Comparison of ENCODE assay signal across 34 cellular contexts in genomic region chr17:72935984-72936383, GRCh38.
"Had no signal": no experiment of that assay in that cellular context is flagged by ENCODE, and none has a peak within 500 bp of the region (broad histone marks: within the 10 kb centered on the region; RNA-seq: fewer than 3 reads in every experiment).

No MANE protein-coding gene starts in this region.

- H3K4me3 ChIP-seq: adrenal gland, body of pancreas, breast epithelium had no signal

- H3K27me3 ChIP-seq: adrenal gland, body of pancreas, brain microvascular endothelial cell, breast epithelium had no signal

- DNase-seq: activated CD4-positive, alpha-beta memory T cell treated with anti-CD3 and anti-CD28 coated beads for 36 hours; activated CD4-positive, alpha-beta T cell treated with anti-CD3 and anti-CD28 coated beads for 1 hour; activated CD4-positive, alpha-beta T cell treated with anti-CD3 and anti-CD28 coated beads for 36 hours; activated CD4-positive, alpha-beta T cell treated with anti-CD3 and anti-CD28 coated beads for 48 hours; activated CD4-positive, alpha-beta T cell treated with anti-CD3 and anti-CD28 coated beads, Interleukin-2, amount 10 ng/mL, durations not matched to agents 7 days and 5 days; activated CD4-positive, CD25-positive, alpha-beta regulatory T cell; activated CD8-positive, alpha-beta memory T cell treated with anti-CD3 and anti-CD28 coated beads, Interleukin-2, amount 50 U/mL, for 4 hours; activated CD8-positive, alpha-beta T cell treated with anti-CD3 and anti-CD28 coated beads for 36 hours; activated effector memory CD4-positive, alpha-beta T cell treated with anti-CD3 and anti-CD28 coated beads, Interleukin-2, amount 50 U/mL, for 16 hours; activated gamma-delta T cell treated with Interleukin-2 at 50 U/mL for 16 hours; activated naive CD4-positive, alpha-beta T cell; activated naive CD4-positive, alpha-beta T cell treated with anti-CD3 and anti-CD28 coated beads for 36 hours; activated naive CD4-positive, alpha-beta T cell treated with anti-CD3 and anti-CD28 coated beads, Interleukin-2, amount 50 U/mL, for 16 hours; activated naive CD8-positive, alpha-beta T cell treated with anti-CD3 and anti-CD28 coated beads for 36 hours; activated T-cell treated with anti-CD3 and anti-CD28 coated beads for 4 hours; activated T-cell treated with anti-CD3 and anti-CD28 coated beads, Interleukin-2, amount 50 U/mL, for 1 hour; activated T-cell treated with anti-CD3 and anti-CD28 coated beads, Interleukin-2, amount 50 U/mL, for 4 hours; activated T-cell treated with anti-CD3 and anti-CD28 coated beads, Interleukin-2, amount 50 U/mL, for 72 hours; adrenal gland; amniotic stem cell; aorta; body of pancreas; brain microvascular endothelial cell; central memory CD4-positive, alpha-beta T cell; T-helper 1 cell; T-helper 2 cell; T-helper 9 cell; WERI-Rb-1 had no signal

- H3K9me3 ChIP-seq: body of pancreas, breast epithelium had no signal

- H3K4me1 ChIP-seq: adrenal gland, body of pancreas, breast epithelium had no signal

- ATAC-seq: activated CD4-positive, alpha-beta T cell treated with anti-CD3 and anti-CD28 coated beads for 36 hours; activated CD4-positive, CD25-positive, alpha-beta regulatory T cell treated with anti-CD3 and anti-CD28 coated beads, Interleukin-2, amount 50 U/mL, for 24 hours; activated CD8-positive, alpha-beta T cell treated with anti-CD3 and anti-CD28 coated beads for 36 hours; activated naive CD4-positive, alpha-beta T cell treated with anti-CD3 and anti-CD28 coated beads, Interleukin-2, amount 50 U/mL, for 72 hours; activated T-cell treated with anti-CD3 and anti-CD28 coated beads, Interleukin-2, amount 50 U/mL, for 4 hours; activated T-cell treated with anti-CD3 and anti-CD28 coated beads, Interleukin-2, amount 50 U/mL, for 72 hours; activated T-helper 17 cell treated with anti-CD3 and anti-CD28 coated beads, Interleukin-2, amount 50 U/mL, for 72 hours; body of pancreas; WTC11 had no signal

- FAIRE-seq: astrocyte had no signal

- H3K27ac ChIP-seq: adrenal gland, body of pancreas, brain microvascular endothelial cell, breast epithelium, WERI-Rb-1 had no signal

- H3K36me3 ChIP-seq: adrenal gland, brain microvascular endothelial cell, breast epithelium had no signal
